27 cellular contexts compared by ENCODE assay signal in the genomic region with DNA sequence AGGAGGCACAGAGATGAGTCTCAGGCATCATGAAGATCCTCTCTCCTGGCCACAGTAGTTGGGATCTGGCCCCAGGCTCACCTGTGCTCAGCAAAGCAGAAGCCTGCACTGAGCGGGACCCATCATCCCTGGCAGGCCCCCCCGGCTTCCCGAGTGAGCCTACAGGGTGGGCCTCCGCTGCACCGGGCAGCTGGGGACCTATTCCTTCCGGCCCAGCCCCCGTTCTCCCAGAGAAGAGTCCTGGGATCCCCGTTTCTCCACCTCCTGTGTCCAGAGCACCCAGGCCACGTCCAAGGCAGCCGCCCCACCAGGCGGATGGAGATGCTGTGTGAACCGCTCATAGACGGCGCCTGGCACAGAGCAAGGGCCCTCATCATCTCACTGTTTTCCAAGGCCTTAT. TPM values are rescaled to one million over a fixed set of nuclear protein-coding genes. Genes with fewer than 3 reads are reported as not detected.
DNase-seq lines count a peak whose midpoint lies in the region; ATAC-seq and TF ChIP-seq lines count a peak whose summit lies in the region.
"Had no signal": no experiment of that assay in that cellular context is flagged by ENCODE, and none has a peak within 500 bp of the region (broad histone marks: within the 10 kb centered on the region; RNA-seq: fewer than 3 reads in every experiment).

No MANE protein-coding gene starts in this region.

- peak overlapping the region; percentile 60 to 86 for H3K27ac ChIP-seq in breast epithelium
- peak overlapping the region; percentile 37 for H3K27ac ChIP-seq in A673 (ENCODE audit: low read depth, low read length, poor library complexity, severe bottlenecking)
- H3K27ac ChIP-seq in neuronal stem cell (replicated peaks; ENCODE audit: low read length): no peak overlapping the region
- H3K27ac ChIP-seq in thoracic aorta: peak overlapping the region; percentile 80 to 86
- no peak overlapping the region for H3K27ac ChIP-seq in right lobe of liver
- H3K27ac ChIP-seq: 22Rv1 had no signal

- peaks cover 5% of the 10 kb centered on the region in 2 donors for H3K4me1 ChIP-seq in breast epithelium
- H3K4me1 ChIP-seq in A673 (ENCODE audit: insufficient read depth, low read length, poor library complexity, severe bottlenecking): peaks cover 23% of the 10 kb centered on the region
- H3K4me1 ChIP-seq in neuronal stem cell (ENCODE audit: control insufficient read depth in 2 of 2, insufficient read depth in 1 of 2, low read depth in 1 of 2, low read length in 2 of 2): peaks cover 12 to 13% of the 10 kb centered on the region in 2 donors
- peaks cover 30 to 69% of the 10 kb centered on the region in 2 donors for H3K4me1 ChIP-seq in thoracic aorta (ENCODE audit: control insufficient read depth in 1 of 2, low read depth in 2 of 2)
- peaks cover 0 to 18% (median 9%) of the 10 kb centered on the region in 4 donors for H3K4me1 ChIP-seq in right lobe of liver
- H3K4me1 ChIP-seq: BE2C had no signal

- no CpG with 5 or more reads among the region's 14 CpGs for WGBS in neuronal stem cell (ENCODE audit: extremely low coverage in 2 of 2, insufficient read length in 2 of 2, insufficient replicate concordance in 1 of 2), 2 donors
- WGBS in right lobe of liver (ENCODE audit: insufficient coverage, low coverage, low lambda C conversion rate, missing lambda C conversion rate): 87% methylated on average over 3 of the region's 14 CpGs

- H3K4me1 Mint-ChIP-seq in MCF 10A (ENCODE audit: insufficient read depth, unreplicated experiment): no peaks in the 10 kb centered on the region
- H3K4me1 Mint-ChIP-seq: CD14-positive monocyte; CD4-positive, CD25-positive, alpha-beta regulatory T cell; CD8-positive, alpha-beta memory T cell had no signal

- no peaks in the 10 kb centered on the region for H3K36me3 Mint-ChIP-seq in MCF 10A (ENCODE audit: insufficient read depth, unreplicated experiment)
- H3K36me3 Mint-ChIP-seq: CD14-positive monocyte; CD4-positive, alpha-beta memory T cell; CD4-positive, CD25-positive, alpha-beta regulatory T cell; CD8-positive, alpha-beta memory T cell had no signal

- no peak overlapping the region for H4K8ac ChIP-seq in neuronal stem cell (ENCODE audit: low read depth, low read length)

- no peak overlapping the region for H3K4me2 ChIP-seq in neuronal stem cell (ENCODE audit: insufficient read depth, low read length, poor library complexity, severe bottlenecking)
- H3K4me2 ChIP-seq: A549, BLaER1 had no signal

- TF ChIP-seq POLR2A in breast epithelium (IDR thresholded peaks at IDR 0.05) (no peak), right lobe of liver (IDR thresholded peaks at IDR 0.05) (no peak)

- H3K4ac ChIP-seq in neuronal stem cell (ENCODE audit: low read length): no peak overlapping the region

- POLR2A ChIA-PET in MCF 10A (lab: Yijun Ruan, JAX) (no interaction called here), A673 (lab: Charles Lee; ENCODE audit: low non-redundant PET) (no interaction called here)

- H3K36me3 ChIP-seq in breast epithelium (no peaks in the 10 kb centered on the region), A673 (ENCODE audit: insufficient read depth, low read length, poor library complexity, severe bottlenecking) (no peaks in the 10 kb centered on the region), neuronal stem cell (replicated peaks in 1 of 2; ENCODE audit: control insufficient read depth in 2 of 2, insufficient read depth in 2 of 2, low read length in 2 of 2) (no peaks in the 10 kb centered on the region), thoracic aorta (peaks cover 34% of the 10 kb centered on the region), right lobe of liver (peaks cover 0 to 52% (median 13%) of the 10 kb centered on the region in 4 donors)
- H3K36me3 ChIP-seq: BE2C, BLaER1 had no signal

- H4K91ac ChIP-seq in neuronal stem cell (ENCODE audit: low read depth, low read length, poor library complexity): no peak overlapping the region

- DNase-seq in breast epithelium (ENCODE audit: low spot score in 2 of 2): no peak
- no peak for DNase-seq in MCF 10A (ENCODE audit: unreplicated experiment)
- DNase-seq in A673 (ENCODE audit: low spot score): no peak
- no peak for DNase-seq in neuronal stem cell (ENCODE audit: low spot score)
- DNase-seq in thoracic aorta (ENCODE audit: low spot score): no peak
- DNase-seq in right lobe of liver: no peak
- DNase-seq: ACHN; BE2C; C1 segment of cervical spinal cord; CD4-positive, alpha-beta memory T cell; CD4-positive, CD25-positive, alpha-beta regulatory T cell; CD8-positive, alpha-beta memory T cell; COR-L47; DMS 273 treated with DMSO at 0.1 percent for 48 hours; DMS153; DMS53; DMS79; DND-41; EL; GDM1 had no signal

- H3K27me3 ChIP-seq in breast epithelium (no peaks in the 10 kb centered on the region), A673 (replicated peaks; ENCODE audit: insufficient read depth, low read depth, low read length, poor library complexity) (no peaks in the 10 kb centered on the region), neuronal stem cell (ENCODE audit: control insufficient read depth in 3 of 3, insufficient read depth in 3 of 3, low read depth in 1 of 3, low read length in 3 of 3) (peaks cover 0 to 26% (median 9%) of the 10 kb centered on the region in 3 experiments), thoracic aorta (replicated peaks; ENCODE audit: insufficient read depth) (no peaks in the 10 kb centered on the region), right lobe of liver (no peaks in the 10 kb centered on the region)
- H3K27me3 ChIP-seq: BE2C, BLaER1 had no signal

- no peak overlapping the region for H3K4me3 Mint-ChIP-seq in MCF 10A (ENCODE audit: unreplicated experiment)
- H3K4me3 Mint-ChIP-seq: CD14-positive monocyte; CD4-positive, alpha-beta memory T cell; CD4-positive, CD25-positive, alpha-beta regulatory T cell; CD8-positive, alpha-beta memory T cell had no signal

- H3K14ac ChIP-seq in neuronal stem cell (ENCODE audit: low read length): no peak overlapping the region

- intact Hi-C loops in breast epithelium (cut with DNase I; ENCODE audit: low total_unique reads) (no loop called here), MCF 10A (cut with micrococcal nuclease) (no loop called here), A673 (cut with micrococcal nuclease; ENCODE audit: unreplicated experiment) (no loop called here), right lobe of liver (cut with DNase I) (no loop called here)

- H3K79me1 ChIP-seq in neuronal stem cell (ENCODE audit: low read depth, low read length): no peaks in the 10 kb centered on the region

- no peak overlapping the region for H3K9ac ChIP-seq in neuronal stem cell (ENCODE audit: low read depth, low read length, poor library complexity)
- H3K9ac ChIP-seq: BLaER1 had no signal

- BruUV-seq in MCF 10A (replicated peaks; lab: Mats Ljungman, UMichigan): no TSS peak
- BruUV-seq in A673 (replicated peaks; lab: Mats Ljungman, UMichigan): no TSS peak

- H2BK5ac ChIP-seq in neuronal stem cell (ENCODE audit: low read length): no peak overlapping the region

- TF ChIP-seq CTCF in breast epithelium (IDR thresholded peaks at IDR 0.05): no peak
- TF ChIP-seq CTCF in MCF 10A (IDR thresholded peaks at IDR 0.05; ENCODE audit: unreplicated experiment): no peak
- no peak for TF ChIP-seq CTCF in A673 (conservative IDR thresholded peaks at IDR 0.05; ENCODE audit: low read depth, low read length)
- TF ChIP-seq CTCF in thoracic aorta (IDR thresholded peaks at IDR 0.05): no peak
- TF ChIP-seq CTCF in right lobe of liver (IDR thresholded peaks at IDR 0.05): no peak

- H3K27me3 Mint-ChIP-seq in MCF 10A (ENCODE audit: insufficient read depth, unreplicated experiment): no peaks in the 10 kb centered on the region
- H3K27me3 Mint-ChIP-seq: CD4-positive, CD25-positive, alpha-beta regulatory T cell had no signal

- H3K9me3 ChIP-seq in breast epithelium (no peaks in the 10 kb centered on the region), A673 (ENCODE audit: low read depth, low read length, poor library complexity, severe bottlenecking) (no peaks in the 10 kb centered on the region), neuronal stem cell (replicated peaks in 1 of 2; ENCODE audit: control insufficient read depth in 2 of 2, insufficient read depth in 1 of 2, low read depth in 1 of 2, low read length in 2 of 2) (no peaks in the 10 kb centered on the region), thoracic aorta (no peaks in the 10 kb centered on the region), right lobe of liver (no peaks in the 10 kb centered on the region)
- H3K9me3 ChIP-seq: A549, BE2C, BLaER1 had no signal

- H2AFZ ChIP-seq in neuronal stem cell (ENCODE audit: low read length): no peak overlapping the region

- H2AK5ac ChIP-seq in neuronal stem cell (ENCODE audit: low read depth, low read length): peak overlapping the region; percentile 90

- CTCF ChIA-PET in MCF 10A (lab: Yijun Ruan, JAX) (no interaction called here), A673 (lab: Charles Lee) (no interaction called here)

- H3K4me3 ChIP-seq in breast epithelium (no peak overlapping the region), A673 (ENCODE audit: low read depth, low read length, poor library complexity, severe bottlenecking) (no peak overlapping the region), neuronal stem cell (ENCODE audit: low read length in 2 of 2) (no peak overlapping the region), thoracic aorta (no peak overlapping the region), right lobe of liver (no peak overlapping the region)
- H3K4me3 ChIP-seq: A549, BLaER1, GM12878 had no signal

- peak overlapping the region; percentile 71 for H2BK15ac ChIP-seq in neuronal stem cell (ENCODE audit: low read length)

- H3K9me3 Mint-ChIP-seq in MCF 10A (ENCODE audit: unreplicated experiment): no peaks in the 10 kb centered on the region
- H3K9me3 Mint-ChIP-seq: CD14-positive monocyte; CD4-positive, CD25-positive, alpha-beta regulatory T cell; CD8-positive, alpha-beta memory T cell had no signal

- no peak overlapping the region for H3K27ac Mint-ChIP-seq in MCF 10A (ENCODE audit: low read depth, unreplicated experiment)
- H3K27ac Mint-ChIP-seq: CD14-positive monocyte; CD4-positive, alpha-beta memory T cell; CD4-positive, CD25-positive, alpha-beta regulatory T cell had no signal

- no peak overlapping the region for H2BK12ac ChIP-seq in neuronal stem cell (ENCODE audit: low read length)

- H3K18ac ChIP-seq in neuronal stem cell (ENCODE audit: low read length): peak overlapping the region; percentile 25

- no peak overlapping the region for H2BK120ac ChIP-seq in neuronal stem cell (ENCODE audit: low read depth, low read length)

- H3K23ac ChIP-seq in neuronal stem cell (ENCODE audit: low read depth, low read length, poor library complexity): peak overlapping the region; percentile 47

- ATAC-seq in thoracic aorta (ENCODE audit: insufficient number of reproducible peaks, low FRiP score, low read depth) (no peak), HG03108 (IDR thresholded peaks at IDR 0.05; ENCODE audit: unreplicated experiment) (no peak), right lobe of liver (no peak)
- ATAC-seq: A549, GM12878 had no signal

RNA-seq across cellular contexts. Expression of gene ANO1, which starts 52.5 kb away (rescaled TPM):
- total RNA-seq in breast epithelium (10 to 100 TPM in 2 of 3 donors, 1 to 10 TPM in 1; 3.7 to 95.0 (median 53.7) TPM), MCF 10A (2022) (not detected in 2 replicates), A673 (2021) (0.59 and 0.90 TPM in 2 replicates), thoracic aorta (100 to 1,000 TPM; 122 to 161 TPM), right lobe of liver (100 to 1,000 TPM in 3 of 6 experiments, 10 to 100 TPM in 3; 32.1 to 292 (median 78.0) TPM)
- polyA plus RNA-seq in neuronal stem cell (2013, experiment 1 of 2): 0.20 TPM
- polyA plus RNA-seq in neuronal stem cell (2013, experiment 2 of 2): 0.28 TPM
- total RNA-seq: CD4-positive, alpha-beta memory T cell; CD4-positive, CD25-positive, alpha-beta regulatory T cell; CD8-positive, alpha-beta memory T cell; G401 had no signal
- polyA plus RNA-seq: CD14-positive monocyte; CD4-positive, alpha-beta memory T cell; CD4-positive, CD25-positive, alpha-beta regulatory T cell; CD8-positive, alpha-beta memory T cell had no signal

Comparison
In these comparisons a context has a peak if more than half of its experiments do, and no peak if none do; other contexts are left out.
1. H3K27ac ChIP-seq: peak in breast epithelium (2 of 2), A673 (single experiment) and thoracic aorta (2 of 2); none in neuronal stem cell (single experiment) and right lobe of liver (0 of 3).